ENCODE assay signal across 17 cellular contexts in genomic region chr10:52212802-52213510, GRCh38.
DNase-seq lines count a peak whose midpoint lies in the region; ATAC-seq and TF ChIP-seq lines count a peak whose summit lies in the region.
"Had no signal": no experiment of that assay in that cellular context is flagged by ENCODE, and none has a peak within 500 bp of the region (broad histone marks: within the 10 kb centered on the region; RNA-seq: fewer than 3 reads in every experiment).

No MANE protein-coding gene starts in this region.

- no peaks in the 10 kb centered on the region for H4K20me1 ChIP-seq in mammary epithelial cell (ENCODE audit: insufficient read depth, low read length)

- BruUV-seq in mammary epithelial cell (replicated peaks; lab: Mats Ljungman, UMichigan) = no TSS peak
- no TSS peak for BruUV-seq in MCF 10A (replicated peaks; lab: Mats Ljungman, UMichigan)

- dilution Hi-C loops in mammary epithelial cell (cut with HindIII; ENCODE audit: low sequenced_read_pairs) = no loop called here

- POLR2A ChIA-PET in MCF 10A (lab: Yijun Ruan, JAX) = no interaction called here

- H3K23ac ChIP-seq in mesenchymal stem cell (ENCODE audit: low read length in 2 of 2) = no peak overlapping the region

- no peak overlapping the region for H3K4ac ChIP-seq in mesenchymal stem cell (ENCODE audit: low read depth in 1 of 2, low read length in 2 of 2)

- ATAC-seq in sciatic nerve = no peak
- no peak for ATAC-seq in HG02610 (IDR thresholded peaks at IDR 0.05; ENCODE audit: unreplicated experiment)
- ATAC-seq: stimulated activated effector memory CD8-positive, alpha-beta T cell treated with anti-CD3 and anti-CD28 coated beads, Interleukin-12 subunit alpha, Interleukin-12 subunit beta, amount 100 ng/mL, for 72 hours had no signal

- H3K14ac ChIP-seq in mesenchymal stem cell (ENCODE audit: low read length in 2 of 2) = no peak overlapping the region

- TF ChIP-seq CTCF in mammary epithelial cell (conservative IDR thresholded peaks at IDR 0.05 in 1 of 2, IDR thresholded peaks at IDR 0.05 in 1 of 2; ENCODE audit: extremely low read depth in 1 of 2, insufficient read depth in 1 of 2, low read depth in 1 of 2, low read length in 2 of 2) (no peak), MCF 10A (IDR thresholded peaks at IDR 0.05; ENCODE audit: unreplicated experiment) (no peak), endodermal cell (conservative IDR thresholded peaks at IDR 0.05) (no peak), adrenal gland (IDR thresholded peaks at IDR 0.05) (no peak)

- H4K91ac ChIP-seq in mesenchymal stem cell (ENCODE audit: low read length) = no peak overlapping the region

- no peaks in the 10 kb centered on the region for H3K9me3 ChIP-seq in mammary epithelial cell (replicated peaks; ENCODE audit: insufficient read depth, low read length)
- H3K9me3 ChIP-seq in endodermal cell (ENCODE audit: control insufficient read depth, low read length) = no peaks in the 10 kb centered on the region
- no peaks in the 10 kb centered on the region for H3K9me3 ChIP-seq in mesenchymal stem cell (ENCODE audit: control insufficient read depth, low read length)
- H3K9me3 ChIP-seq in subcutaneous abdominal adipose tissue (ENCODE audit: control insufficient read depth in 5 of 5, low read length in 5 of 5) = no peaks in the 10 kb centered on the region
- H3K9me3 ChIP-seq in adrenal gland (replicated peaks in 1 of 3) = no peaks in the 10 kb centered on the region

- H3K36me3 Mint-ChIP-seq in MCF 10A (ENCODE audit: insufficient read depth, unreplicated experiment) = no peaks in the 10 kb centered on the region
- no peaks in the 10 kb centered on the region for H3K36me3 Mint-ChIP-seq in endodermal cell (ENCODE audit: low read depth)
- H3K36me3 Mint-ChIP-seq: CD4-positive, CD25-positive, alpha-beta regulatory T cell; immature natural killer cell; mesothelial cell of epicardium; stimulated activated effector memory CD8-positive, alpha-beta T cell treated with anti-CD3 and anti-CD28 coated beads, Interleukin-12 subunit alpha, Interleukin-12 subunit beta, amount 100 ng/mL, for 72 hours had no signal

- H4K8ac ChIP-seq in mesenchymal stem cell (ENCODE audit: low read length) = no peak overlapping the region

- H3K4me2 ChIP-seq in mammary epithelial cell (ENCODE audit: insufficient read depth, low read depth, low read length) (no peak overlapping the region), mesenchymal stem cell (ENCODE audit: low read length, poor library complexity, severe bottlenecking) (no peak overlapping the region)

- H3K4me1 Mint-ChIP-seq in MCF 10A (ENCODE audit: insufficient read depth, unreplicated experiment) (no peaks in the 10 kb centered on the region), endodermal cell (peaks cover 8% of the 10 kb centered on the region)
- H3K4me1 Mint-ChIP-seq: stimulated activated effector memory CD8-positive, alpha-beta T cell treated with anti-CD3 and anti-CD28 coated beads, Interleukin-12 subunit alpha, Interleukin-12 subunit beta, amount 100 ng/mL, for 72 hours had no signal

- H2BK5ac ChIP-seq in mesenchymal stem cell (ENCODE audit: low read depth, low read length, poor library complexity, severe bottlenecking) = no peak overlapping the region

- no peaks in the 10 kb centered on the region for H3K79me1 ChIP-seq in mesenchymal stem cell (replicated peaks; ENCODE audit: low read length, poor library complexity, severe bottlenecking)

- no peak overlapping the region for H2AK5ac ChIP-seq in mesenchymal stem cell (ENCODE audit: low read length, severe bottlenecking)

- intact Hi-C loops in mammary epithelial cell (cut with micrococcal nuclease) = loop anchor here (5.0 to 10.0 kb wide), 3 partner anchors 208 to 1201 kb away; no protein-coding TSS in a partner anchor
- intact Hi-C loops in MCF 10A (cut with micrococcal nuclease) = no loop called here
- intact Hi-C loops in sciatic nerve (cut with DNase I) = no loop called here
- intact Hi-C loops in adrenal gland (cut with DNase I) = loop anchor here in 1 of 2 donors (5.0 to 10.0 kb wide), 2 partner anchors 821 to 1148 kb away; no protein-coding TSS in a partner anchor

- no peak overlapping the region for H2BK15ac ChIP-seq in mesenchymal stem cell (ENCODE audit: low read depth, poor library complexity, severe bottlenecking)

- H3K27ac Mint-ChIP-seq in MCF 10A (ENCODE audit: low read depth, unreplicated experiment) (no peak overlapping the region), endodermal cell (peak overlapping the region; percentile 6)
- H3K27ac Mint-ChIP-seq: CD4-positive, CD25-positive, alpha-beta regulatory T cell; immature natural killer cell; stimulated activated effector memory CD8-positive, alpha-beta T cell treated with anti-CD3 and anti-CD28 coated beads, Interleukin-12 subunit alpha, Interleukin-12 subunit beta, amount 100 ng/mL, for 72 hours; T-helper 1 cell treated with Interleukin-12 subunit alpha and Interleukin-12 subunit beta and Interleukin-4 antibody, amounts not matched to agents 30 μg/mL and 1 μg/mL, for 36 hours had no signal

- H3K4me1 ChIP-seq in mammary epithelial cell (ENCODE audit: insufficient read depth, low read length) = no peaks in the 10 kb centered on the region
- H3K4me1 ChIP-seq in endodermal cell (ENCODE audit: control insufficient read depth, insufficient read depth, low read length) = no peaks in the 10 kb centered on the region
- no peaks in the 10 kb centered on the region for H3K4me1 ChIP-seq in mesenchymal stem cell (ENCODE audit: control insufficient read depth, insufficient read depth, low read depth, low read length)
- peaks cover 0 to 7% (median 0%) of the 10 kb centered on the region in 5 donors for H3K4me1 ChIP-seq in subcutaneous abdominal adipose tissue (ENCODE audit: control insufficient read depth in 5 of 5, insufficient read depth in 5 of 5, low read length in 5 of 5)
- H3K4me1 ChIP-seq in adrenal gland (replicated peaks in 1 of 2) = peaks cover 0 to 10% of the 10 kb centered on the region in 2 donors

- H3K79me2 ChIP-seq in mammary epithelial cell (ENCODE audit: insufficient read depth, low read length) = no peaks in the 10 kb centered on the region

- whole genome bisulfite sequencing in mammary epithelial cell (ENCODE audit: low coverage, missing lambda C conversion rate) = 76% methylated on average over 6 of the region's 6 CpGs
- 80 to 94% methylated on average over 2 to 5 of the region's 6 CpGs for WGBS in endodermal cell (ENCODE audit: insufficient coverage in 1 of 2, insufficient read length in 1 of 2), 2 experiments
- WGBS in mesenchymal stem cell = no CpG with 5 or more reads among the region's 6 CpGs
- 79 to 86% (median 83%) methylated on average over 6 of the region's 6 CpGs for WGBS in adrenal gland, 4 donors

- H3K9me3 Mint-ChIP-seq in MCF 10A (ENCODE audit: unreplicated experiment) (no peaks in the 10 kb centered on the region), endodermal cell (no peaks in the 10 kb centered on the region)
- H3K9me3 Mint-ChIP-seq: mesothelial cell of epicardium; stimulated activated effector memory CD8-positive, alpha-beta T cell treated with anti-CD3 and anti-CD28 coated beads, Interleukin-12 subunit alpha, Interleukin-12 subunit beta, amount 100 ng/mL, for 72 hours; T-helper 1 cell treated with Interleukin-12 subunit alpha and Interleukin-12 subunit beta and Interleukin-4 antibody, amounts not matched to agents 30 μg/mL and 1 μg/mL, for 36 hours had no signal

- H2BK120ac ChIP-seq in mesenchymal stem cell (ENCODE audit: low read depth, low read length) = no peak overlapping the region

- H3K4me3 ChIP-seq in mammary epithelial cell (replicated peaks in 1 of 3; ENCODE audit: insufficient read depth in 1 of 3, low read depth in 2 of 3, low read length in 3 of 3) (no peak overlapping the region), endodermal cell (ENCODE audit: low read length) (no peak overlapping the region), mesenchymal stem cell (ENCODE audit: insufficient read depth in 1 of 2, low read depth in 1 of 2, low read length in 2 of 2) (peak overlapping the region in 1 of 2 experiments; percentile 13), subcutaneous abdominal adipose tissue (ENCODE audit: low read depth in 1 of 5, low read length in 5 of 5) (no peak overlapping the region), adrenal gland (no peak overlapping the region)

- H2AFZ ChIP-seq in mammary epithelial cell (ENCODE audit: low read depth, low read length) (peak overlapping the region; percentile 7), mesenchymal stem cell (ENCODE audit: low read depth, low read length) (no peak overlapping the region)

- H2BK12ac ChIP-seq in mesenchymal stem cell (ENCODE audit: low read length in 2 of 2) = no peak overlapping the region

- H3K18ac ChIP-seq in mesenchymal stem cell (ENCODE audit: low read depth in 1 of 2, low read length in 2 of 2) = no peak overlapping the region

- no peak overlapping the region for H3K9ac ChIP-seq in mammary epithelial cell (ENCODE audit: insufficient read depth, low read length)
- no peak overlapping the region for H3K9ac ChIP-seq in endodermal cell (ENCODE audit: extremely low read depth, low read length, poor library complexity, severe bottlenecking)
- peak overlapping the region; percentile 58 for H3K9ac ChIP-seq in mesenchymal stem cell (ENCODE audit: low read length)
- H3K9ac ChIP-seq in subcutaneous abdominal adipose tissue (ENCODE audit: low read length in 5 of 5) = no peak overlapping the region

- DNase-seq in mammary epithelial cell (no peak), MCF 10A (ENCODE audit: unreplicated experiment) (no peak), endodermal cell (no peak), mesenchymal stem cell (peak; percentile 8), sciatic nerve (ENCODE audit: low spot score) (no peak), adrenal gland (no peak)
- DNase-seq: 8988T; CD4-positive, CD25-positive, alpha-beta regulatory T cell; cerebellar nuclear complex; DND-41; immature natural killer cell; NCI-H1417 treated with DMSO at 0.1 percent for 48 hours had no signal

- TF ChIP-seq POLR2A in adrenal gland (IDR thresholded peaks at IDR 0.05) = no peak

- H3K4me3 Mint-ChIP-seq in MCF 10A (ENCODE audit: unreplicated experiment) = no peak overlapping the region
- H3K4me3 Mint-ChIP-seq in endodermal cell = no peak overlapping the region
- H3K4me3 Mint-ChIP-seq: CD4-positive, CD25-positive, alpha-beta regulatory T cell; immature natural killer cell; mesothelial cell of epicardium; stimulated activated effector memory CD8-positive, alpha-beta T cell treated with anti-CD3 and anti-CD28 coated beads, Interleukin-12 subunit alpha, Interleukin-12 subunit beta, amount 100 ng/mL, for 72 hours; T-helper 1 cell treated with Interleukin-12 subunit alpha and Interleukin-12 subunit beta and Interleukin-4 antibody, amounts not matched to agents 30 μg/mL and 1 μg/mL, for 36 hours had no signal

- in situ Hi-C loops in mammary epithelial cell (cut with MboI; ENCODE audit: low sequenced_read_pairs in 2 of 2) = loop anchor here in 1 of 2 donors (25.0 kb wide), 1 partner anchor 1201 kb away; no protein-coding TSS in a partner anchor

- no peaks in the 10 kb centered on the region for H3K36me3 ChIP-seq in mammary epithelial cell (ENCODE audit: insufficient read depth, low read length)
- H3K36me3 ChIP-seq in endodermal cell (ENCODE audit: control insufficient read depth, insufficient read depth, low read length) = no peaks in the 10 kb centered on the region
- H3K36me3 ChIP-seq in mesenchymal stem cell (ENCODE audit: control insufficient read depth in 1 of 2, insufficient read depth in 2 of 2, low read depth in 1 of 2, low read length in 2 of 2) = no peaks in the 10 kb centered on the region
- H3K36me3 ChIP-seq in subcutaneous abdominal adipose tissue (ENCODE audit: control insufficient read depth in 5 of 5, insufficient read depth in 5 of 5, low read length in 5 of 5) = no peaks in the 10 kb centered on the region
- H3K36me3 ChIP-seq in adrenal gland (replicated peaks in 1 of 2) = no peaks in the 10 kb centered on the region

- CTCF ChIA-PET in mammary epithelial cell (lab: Charles Lee; ENCODE audit: low non-redundant PET) = no interaction called here
- CTCF ChIA-PET in MCF 10A (lab: Yijun Ruan, JAX) = interaction anchor here (0.6 to 1.0 kb wide), 3 partner anchors 210 to 319 kb away, joined by 3 read pairs; no protein-coding TSS in a partner anchor

- no peaks in the 10 kb centered on the region for H3K27me3 ChIP-seq in mammary epithelial cell (ENCODE audit: insufficient read depth, low read length)
- H3K27me3 ChIP-seq in endodermal cell (ENCODE audit: control insufficient read depth, insufficient read depth, low read length, poor library complexity, severe bottlenecking) = no peaks in the 10 kb centered on the region
- H3K27me3 ChIP-seq in mesenchymal stem cell (ENCODE audit: control insufficient read depth in 1 of 2, insufficient read depth in 1 of 2, low read length in 2 of 2) = no peaks in the 10 kb centered on the region
- H3K27me3 ChIP-seq in subcutaneous abdominal adipose tissue (ENCODE audit: control insufficient read depth in 5 of 5, insufficient read depth in 4 of 5, low read length in 5 of 5) = no peaks in the 10 kb centered on the region
- H3K27me3 ChIP-seq in adrenal gland = no peaks in the 10 kb centered on the region

- H3K27me3 Mint-ChIP-seq in MCF 10A (ENCODE audit: insufficient read depth, unreplicated experiment) (peaks cover 3% of the 10 kb centered on the region), endodermal cell (ENCODE audit: insufficient read depth) (no peaks in the 10 kb centered on the region)
- H3K27me3 Mint-ChIP-seq: CD4-positive, CD25-positive, alpha-beta regulatory T cell had no signal

- H3K27ac ChIP-seq in mammary epithelial cell (ENCODE audit: insufficient read depth, low read depth, low read length) (no peak overlapping the region), endodermal cell (ENCODE audit: low read depth, low read length) (no peak overlapping the region), mesenchymal stem cell (ENCODE audit: low read length, poor library complexity, severe bottlenecking) (no peak overlapping the region), subcutaneous abdominal adipose tissue (ENCODE audit: low read depth, low read length) (peak overlapping the region; percentile 20), adrenal gland (no peak overlapping the region)
